1 cellular context compared by ENCODE assay signal in genomic region chr2:167814881-167815718, GRCh38.
TF ChIP-seq lines count a peak whose summit lies in the region.

No MANE protein-coding gene starts in this region.

TF ChIP-seq in HepG2, 621 proteins besides CTCF, POLR2A, EP300 and RAD21 (continued from another document and continues in another):
- peak; percentile 34; the same call in 1 of the 2 replicates for TF ChIP-seq ZNF772 (CRISPR knock-in tag; IDR thresholded peaks at IDR 0.05)
- TF ChIP-seq HMG20A (CRISPR knock-in tag; IDR thresholded peaks at IDR 0.05; ENCODE audit: borderline replicate concordance) = peak; percentile 99
- TF ChIP-seq CEBPB (IDR thresholded peaks at IDR 0.05; ENCODE audit: borderline replicate concordance, low read depth, low read length) = peak; percentile 97
- peak; percentile 81 for TF ChIP-seq TEAD3 (CRISPR knock-in tag; optimal IDR thresholded peaks at IDR 0.05; ENCODE audit: borderline replicate concordance)
- no peak for TF ChIP-seq CAMTA2 (CRISPR knock-in tag; IDR thresholded peaks at IDR 0.05; ENCODE audit: borderline replicate concordance)
- TF ChIP-seq MLX (CRISPR knock-in tag; IDR thresholded peaks at IDR 0.05) = peak; percentile 87
- 0 out of 2 replicates have a peak, but pooled peaks have one; percentile 22 for TF ChIP-seq STAT5B (CRISPR knock-in tag; IDR thresholded peaks at IDR 0.05)
- TF ChIP-seq HOXA5 (CRISPR knock-in tag; IDR thresholded peaks at IDR 0.05) = peak; percentile 87
- TF ChIP-seq DNMT1 (CRISPR knock-in tag; IDR thresholded peaks at IDR 0.05) = no peak
- TF ChIP-seq TBX3 (IDR thresholded peaks at IDR 0.05; ENCODE audit: borderline replicate concordance) = peak; percentile 78; the same call in 1 of the 2 replicates
- TF ChIP-seq, protein P1, sequence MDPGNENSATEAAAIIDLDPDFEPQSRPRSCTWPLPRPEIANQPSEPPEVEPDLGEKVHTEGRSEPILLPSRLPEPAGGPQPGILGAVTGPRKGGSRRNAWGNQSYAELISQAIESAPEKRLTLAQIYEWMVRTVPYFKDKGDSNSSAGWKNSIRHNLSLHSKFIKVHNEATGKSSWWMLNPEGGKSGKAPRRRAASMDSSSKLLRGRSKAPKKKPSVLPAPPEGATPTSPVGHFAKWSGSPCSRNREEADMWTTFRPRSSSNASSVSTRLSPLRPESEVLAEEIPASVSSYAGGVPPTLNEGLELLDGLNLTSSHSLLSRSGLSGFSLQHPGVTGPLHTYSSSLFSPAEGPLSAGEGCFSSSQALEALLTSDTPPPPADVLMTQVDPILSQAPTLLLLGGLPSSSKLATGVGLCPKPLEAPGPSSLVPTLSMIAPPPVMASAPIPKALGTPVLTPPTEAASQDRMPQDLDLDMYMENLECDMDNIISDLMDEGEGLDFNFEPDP (CRISPR knock-in tag; conservative IDR thresholded peaks at IDR 0.05) = 0 out of 2 replicates have a peak, but pooled peaks have one; percentile 81
- TF ChIP-seq ZNF550 (CRISPR knock-in tag; IDR thresholded peaks at IDR 0.05; ENCODE audit: borderline replicate concordance) = no peak
- TF ChIP-seq ZNF563 (CRISPR knock-in tag; IDR thresholded peaks at IDR 0.05) = peak; percentile 68; the same call in 1 of the 2 replicates
- TF ChIP-seq ELF1 (CRISPR knock-in tag; IDR thresholded peaks at IDR 0.05) = peak; percentile 42; the same call in 1 of the 2 replicates
- TF ChIP-seq, protein P2, sequence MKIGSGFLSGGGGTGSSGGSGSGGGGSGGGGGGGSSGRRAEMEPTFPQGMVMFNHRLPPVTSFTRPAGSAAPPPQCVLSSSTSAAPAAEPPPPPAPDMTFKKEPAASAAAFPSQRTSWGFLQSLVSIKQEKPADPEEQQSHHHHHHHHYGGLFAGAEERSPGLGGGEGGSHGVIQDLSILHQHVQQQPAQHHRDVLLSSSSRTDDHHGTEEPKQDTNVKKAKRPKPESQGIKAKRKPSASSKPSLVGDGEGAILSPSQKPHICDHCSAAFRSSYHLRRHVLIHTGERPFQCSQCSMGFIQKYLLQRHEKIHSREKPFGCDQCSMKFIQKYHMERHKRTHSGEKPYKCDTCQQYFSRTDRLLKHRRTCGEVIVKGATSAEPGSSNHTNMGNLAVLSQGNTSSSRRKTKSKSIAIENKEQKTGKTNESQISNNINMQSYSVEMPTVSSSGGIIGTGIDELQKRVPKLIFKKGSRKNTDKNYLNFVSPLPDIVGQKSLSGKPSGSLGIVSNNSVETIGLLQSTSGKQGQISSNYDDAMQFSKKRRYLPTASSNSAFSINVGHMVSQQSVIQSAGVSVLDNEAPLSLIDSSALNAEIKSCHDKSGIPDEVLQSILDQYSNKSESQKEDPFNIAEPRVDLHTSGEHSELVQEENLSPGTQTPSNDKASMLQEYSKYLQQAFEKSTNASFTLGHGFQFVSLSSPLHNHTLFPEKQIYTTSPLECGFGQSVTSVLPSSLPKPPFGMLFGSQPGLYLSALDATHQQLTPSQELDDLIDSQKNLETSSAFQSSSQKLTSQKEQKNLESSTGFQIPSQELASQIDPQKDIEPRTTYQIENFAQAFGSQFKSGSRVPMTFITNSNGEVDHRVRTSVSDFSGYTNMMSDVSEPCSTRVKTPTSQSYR (CRISPR knock-in tag; IDR thresholded peaks at IDR 0.05; ENCODE audit: borderline replicate concordance) = peak; percentile 62; the same call in 1 of the 2 replicates
- peak; percentile 86 for TF ChIP-seq SAP130 (CRISPR knock-in tag; IDR thresholded peaks at IDR 0.05; ENCODE audit: low read depth)
- no peak for TF ChIP-seq ZNF260 (CRISPR knock-in tag; IDR thresholded peaks at IDR 0.05; ENCODE audit: borderline replicate concordance, low read depth)
- TF ChIP-seq CHD2 (IDR thresholded peaks at IDR 0.05; ENCODE audit: low read depth, low read length) = no peak
- peak; percentile 97 for TF ChIP-seq TBX2 (CRISPR knock-in tag; IDR thresholded peaks at IDR 0.05; ENCODE audit: borderline replicate concordance)
- TF ChIP-seq CREBL2 (CRISPR knock-in tag; IDR thresholded peaks at IDR 0.05; ENCODE audit: borderline replicate concordance) = no peak
- peak; percentile 42; the same call in 1 of the 2 replicates for TF ChIP-seq STAT6 (CRISPR knock-in tag; IDR thresholded peaks at IDR 0.05; ENCODE audit: borderline replicate concordance)
- 0 out of 2 replicates have a peak, but pooled peaks have one; percentile 41 for TF ChIP-seq ZNF24 (IDR thresholded peaks at IDR 0.05)
- TF ChIP-seq ZSCAN12 (CRISPR knock-in tag; IDR thresholded peaks at IDR 0.05) = no peak; the same call in 1 of the 2 replicates
- TF ChIP-seq MIER2 (CRISPR knock-in tag; IDR thresholded peaks at IDR 0.05) = peak; percentile 84
- TF ChIP-seq ATF7-NPFF (CRISPR knock-in tag; IDR thresholded peaks at IDR 0.05; ENCODE audit: low read depth) = peak; percentile 55; the same call in 1 of the 2 replicates
- peak; percentile 84; the same call in 1 of the 2 replicates for TF ChIP-seq KDM3A (CRISPR knock-in tag; IDR thresholded peaks at IDR 0.05; ENCODE audit: low read depth)
- TF ChIP-seq MAFF (IDR thresholded peaks at IDR 0.05; ENCODE audit: low read depth, low read length) = peak; percentile 56
- TF ChIP-seq, protein P3, sequence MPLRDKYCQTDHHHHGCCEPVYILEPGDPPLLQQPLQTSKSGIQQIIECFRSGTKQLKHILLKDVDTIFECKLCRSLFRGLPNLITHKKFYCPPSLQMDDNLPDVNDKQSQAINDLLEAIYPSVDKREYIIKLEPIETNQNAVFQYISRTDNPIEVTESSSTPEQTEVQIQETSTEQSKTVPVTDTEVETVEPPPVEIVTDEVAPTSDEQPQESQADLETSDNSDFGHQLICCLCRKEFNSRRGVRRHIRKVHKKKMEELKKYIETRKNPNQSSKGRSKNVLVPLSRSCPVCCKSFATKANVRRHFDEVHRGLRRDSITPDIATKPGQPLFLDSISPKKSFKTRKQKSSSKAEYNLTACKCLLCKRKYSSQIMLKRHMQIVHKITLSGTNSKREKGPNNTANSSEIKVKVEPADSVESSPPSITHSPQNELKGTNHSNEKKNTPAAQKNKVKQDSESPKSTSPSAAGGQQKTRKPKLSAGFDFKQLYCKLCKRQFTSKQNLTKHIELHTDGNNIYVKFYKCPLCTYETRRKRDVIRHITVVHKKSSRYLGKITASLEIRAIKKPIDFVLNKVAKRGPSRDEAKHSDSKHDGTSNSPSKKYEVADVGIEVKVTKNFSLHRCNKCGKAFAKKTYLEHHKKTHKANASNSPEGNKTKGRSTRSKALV (CRISPR knock-in tag; IDR thresholded peaks at IDR 0.05) = peak; percentile 77
- peak; percentile 83 for TF ChIP-seq ATF7 (IDR thresholded peaks at IDR 0.05)
- peak; percentile 83; the same call in 1 of the 2 replicates for TF ChIP-seq ATF7 (CRISPR knock-in tag; IDR thresholded peaks at IDR 0.05)
- TF ChIP-seq RARA (CRISPR knock-in tag; IDR thresholded peaks at IDR 0.05) = peak; percentile 92
- TF ChIP-seq, protein P4, sequence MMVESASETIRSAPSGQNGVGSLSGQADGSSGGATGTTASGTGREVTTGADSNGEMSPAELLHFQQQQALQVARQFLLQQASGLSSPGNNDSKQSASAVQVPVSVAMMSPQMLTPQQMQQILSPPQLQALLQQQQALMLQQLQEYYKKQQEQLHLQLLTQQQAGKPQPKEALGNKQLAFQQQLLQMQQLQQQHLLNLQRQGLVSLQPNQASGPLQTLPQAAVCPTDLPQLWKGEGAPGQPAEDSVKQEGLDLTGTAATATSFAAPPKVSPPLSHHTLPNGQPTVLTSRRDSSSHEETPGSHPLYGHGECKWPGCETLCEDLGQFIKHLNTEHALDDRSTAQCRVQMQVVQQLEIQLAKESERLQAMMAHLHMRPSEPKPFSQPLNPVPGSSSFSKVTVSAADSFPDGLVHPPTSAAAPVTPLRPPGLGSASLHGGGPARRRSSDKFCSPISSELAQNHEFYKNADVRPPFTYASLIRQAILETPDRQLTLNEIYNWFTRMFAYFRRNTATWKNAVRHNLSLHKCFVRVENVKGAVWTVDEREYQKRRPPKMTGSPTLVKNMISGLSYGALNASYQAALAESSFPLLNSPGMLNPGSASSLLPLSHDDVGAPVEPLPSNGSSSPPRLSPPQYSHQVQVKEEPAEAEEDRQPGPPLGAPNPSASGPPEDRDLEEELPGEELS (CRISPR knock-in tag; IDR thresholded peaks at IDR 0.05) = peak; percentile 99
- peak; percentile 87 for TF ChIP-seq PHF21A (CRISPR knock-in tag; IDR thresholded peaks at IDR 0.05)
- TF ChIP-seq ZNF709 (CRISPR knock-in tag; IDR thresholded peaks at IDR 0.05) = peak; percentile 54; the same call in 1 of the 2 replicates
- TF ChIP-seq FOXJ3 (CRISPR knock-in tag; IDR thresholded peaks at IDR 0.05; ENCODE audit: borderline replicate concordance) = peak; percentile 100
- TF ChIP-seq SRSF9 (IDR thresholded peaks at IDR 0.05; ENCODE audit: borderline replicate concordance, insufficient read depth, low read depth, low read length, poor library complexity, severe bottlenecking) = no peak
- peak; percentile 87 for TF ChIP-seq SMAD3 (CRISPR knock-in tag; IDR thresholded peaks at IDR 0.05)
- peak; percentile 64 for TF ChIP-seq CREB1 (IDR thresholded peaks at IDR 0.05)
- peak; percentile 82 for TF ChIP-seq CREB1 (CRISPR knock-in tag; IDR thresholded peaks at IDR 0.05)
- no peak for TF ChIP-seq REXO4 (CRISPR knock-in tag; IDR thresholded peaks at IDR 0.05; ENCODE audit: borderline replicate concordance)
- peak; percentile 94 for TF ChIP-seq RCOR2 (CRISPR knock-in tag; IDR thresholded peaks at IDR 0.05)
- TF ChIP-seq, protein P5, sequence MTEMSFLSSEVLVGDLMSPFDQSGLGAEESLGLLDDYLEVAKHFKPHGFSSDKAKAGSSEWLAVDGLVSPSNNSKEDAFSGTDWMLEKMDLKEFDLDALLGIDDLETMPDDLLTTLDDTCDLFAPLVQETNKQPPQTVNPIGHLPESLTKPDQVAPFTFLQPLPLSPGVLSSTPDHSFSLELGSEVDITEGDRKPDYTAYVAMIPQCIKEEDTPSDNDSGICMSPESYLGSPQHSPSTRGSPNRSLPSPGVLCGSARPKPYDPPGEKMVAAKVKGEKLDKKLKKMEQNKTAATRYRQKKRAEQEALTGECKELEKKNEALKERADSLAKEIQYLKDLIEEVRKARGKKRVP (CRISPR knock-in tag; IDR thresholded peaks at IDR 0.05) = peak in 1 of 2 experiments; percentile 76; a peak in 2 of 4 replicates
- peak; percentile 90 for TF ChIP-seq TARDBP (CRISPR knock-in tag; IDR thresholded peaks at IDR 0.05)
- no peak for TF ChIP-seq MTA3 (CRISPR knock-in tag; IDR thresholded peaks at IDR 0.05)
- TF ChIP-seq KLF16 (CRISPR knock-in tag; IDR thresholded peaks at IDR 0.05) = peak in 1 of 2 experiments; percentile 85; a peak in 2 of 4 replicates
- TF ChIP-seq RFXANK (CRISPR knock-in tag; IDR thresholded peaks at IDR 0.05) = no peak
- peak; percentile 99 for TF ChIP-seq GATAD2A (CRISPR knock-in tag; IDR thresholded peaks at IDR 0.05)
- no peak for TF ChIP-seq ZNF562 (CRISPR knock-in tag; IDR thresholded peaks at IDR 0.05; ENCODE audit: borderline replicate concordance)
- TF ChIP-seq SIX4 (CRISPR knock-in tag; IDR thresholded peaks at IDR 0.05) = peak; percentile 93
- TF ChIP-seq GABPA (IDR thresholded peaks at IDR 0.05; ENCODE audit: low read depth, low read length) = no peak
- TF ChIP-seq GABPA (CRISPR knock-in tag; IDR thresholded peaks at IDR 0.05; ENCODE audit: low read depth) = peak; percentile 33; the same call in 1 of the 2 replicates
- peak; percentile 53; the same call in 1 of the 2 replicates for TF ChIP-seq ZNF629 (CRISPR knock-in tag; conservative IDR thresholded peaks at IDR 0.05)
- peak; percentile 60; the same call in 1 of the 2 replicates for TF ChIP-seq HNF1B (CRISPR knock-in tag; IDR thresholded peaks at IDR 0.05)
- no peak for TF ChIP-seq SRSF4 (IDR thresholded peaks at IDR 0.05; ENCODE audit: low read depth, low read length, poor library complexity, severe bottlenecking)
- TF ChIP-seq JUN (CRISPR knock-in tag; IDR thresholded peaks at IDR 0.05) = peak; percentile 96
- peak; percentile 94 for TF ChIP-seq CEBPG (CRISPR knock-in tag; IDR thresholded peaks at IDR 0.05)
- no peak for TF ChIP-seq TOPORS (CRISPR knock-in tag; IDR thresholded peaks at IDR 0.05)
- TF ChIP-seq WIZ (CRISPR knock-in tag; IDR thresholded peaks at IDR 0.05) = no peak
- TF ChIP-seq ZNF264 (CRISPR knock-in tag; IDR thresholded peaks at IDR 0.05) = peak; percentile 89
- TF ChIP-seq ZNF124 (CRISPR knock-in tag; IDR thresholded peaks at IDR 0.05) = peak; percentile 68; the same call in 1 of the 2 replicates
- peak; percentile 47; the same call in 1 of the 2 replicates for TF ChIP-seq KDM5A (IDR thresholded peaks at IDR 0.05; ENCODE audit: borderline replicate concordance, low read length)
- TF ChIP-seq ZNF652 (CRISPR knock-in tag; IDR thresholded peaks at IDR 0.05; ENCODE audit: borderline replicate concordance, low read depth) = no peak
